ENCODE assay signal across 11 cellular contexts in genomic region chr5:149151717-149152116, GRCh38. TPM values are rescaled to one million over a fixed set of nuclear protein-coding genes. Genes with fewer than 3 reads are reported as not detected.
DNase-seq lines count a peak whose midpoint lies in the region; ATAC-seq, FAIRE-seq and TF ChIP-seq lines count a peak whose summit lies in the region.
"Had no signal": no experiment of that assay in that cellular context is flagged by ENCODE, and none has a peak within 500 bp of the region (broad histone marks: within the 10 kb centered on the region; RNA-seq: fewer than 3 reads in every experiment).

No MANE protein-coding gene starts in this region.

- DNase-seq in A549 (ENCODE audit: low read depth in 1 of 2, low spot score in 1 of 2), result peak in 1 of 2 experiments; percentile 29
- DNase-seq in HCEC 1CT, result peak; percentile 63
- DNase-seq in breast epithelium (ENCODE audit: low spot score in 2 of 2), result no peak
- peak; percentile 39 for DNase-seq in kidney tubule cell (ENCODE audit: low spot score)
- DNase-seq in immature natural killer cell, result no peak
- DNase-seq in 8988T, result no peak
- DNase-seq in epidermal melanocyte (ENCODE audit: insufficient read length, low spot score), result no peak
- DNase-seq: activated naive CD4-positive, alpha-beta T cell treated with Interleukin-2 at 50 U/mL for 16 hours; CD8-positive, alpha-beta T cell; NCI-H1694 had no signal

- H3K4me1 ChIP-seq in A549, result peaks cover 23% of the 10 kb centered on the region
- no peaks in the 10 kb centered on the region for H3K4me1 ChIP-seq in breast epithelium

- H3K27me3 ChIP-seq in breast epithelium, result no peaks in the 10 kb centered on the region

- H3K4me3 ChIP-seq in A549 (no peak overlapping the region), breast epithelium (no peak overlapping the region)

- TF ChIP-seq CTCF in A549 (IDR thresholded peaks at IDR 0.05), result peak; percentile 20; the same call in 2 of the 3 replicates
- peak in 1 of 3 donors; percentile 10 for TF ChIP-seq CTCF in breast epithelium (IDR thresholded peaks at IDR 0.05)

- H3K9me3 ChIP-seq in A549 (0 out of 3 replicates have a peak, but pooled peaks cover 3% of the 10 kb centered on the region), breast epithelium (no peaks in the 10 kb centered on the region)

- H3K27ac ChIP-seq in A549, result peak overlapping the region; percentile 41 to 61; a peak in 4 of 6 replicates
- H3K27ac ChIP-seq in breast epithelium, result peak overlapping the region; percentile 50 to 86

- no peaks in the 10 kb centered on the region for H3K4me1 Mint-ChIP-seq in immature natural killer cell

- WGBS in A549 (ENCODE audit: missing lambda C conversion rate), result 54% methylated on average over 3 of the region's 3 CpGs

- no peaks in the 10 kb centered on the region for H3K36me3 Mint-ChIP-seq in immature natural killer cell
- H3K36me3 Mint-ChIP-seq: CD8-positive, alpha-beta T cell had no signal

- FAIRE-seq in A549 (lab: Jason Lieb, UNC), result no peak

- no peak for TF ChIP-seq POLR2A in A549 (IDR thresholded peaks at IDR 0.05; ENCODE audit: low read length)
- no peak for TF ChIP-seq POLR2A in breast epithelium (IDR thresholded peaks at IDR 0.05)

- POLR2A ChIA-PET in A549 (lab: Yijun Ruan, JAX), result no interaction called here

- peak; percentile 39 to 54; a peak in 2 of 6 replicates for ATAC-seq in A549
- no peak for ATAC-seq in GM19463 (IDR thresholded peaks at IDR 0.05; ENCODE audit: unreplicated experiment)
- ATAC-seq: CD8-positive, alpha-beta T cell had no signal

- H3K27me3 Mint-ChIP-seq in immature natural killer cell (ENCODE audit: low read depth in 3 of 3), result peaks cover 0 to 2% (median 0%) of the 10 kb centered on the region in 3 donors

- CTCF ChIA-PET in A549 (lab: Yijun Ruan, JAX), result interaction anchor here (0.7 to 8.6 kb wide), 6 partner anchors 10 to 170 kb away, joined by 3 to 59 read pairs (median 3); partner anchors contain the start of gene ABLIM3

- no peaks in the 10 kb centered on the region for H3K36me3 ChIP-seq in breast epithelium

- no peak for TF ChIP-seq EP300 in A549 (IDR thresholded peaks at IDR 0.05)

- H3K27ac Mint-ChIP-seq in immature natural killer cell, result no peak overlapping the region
- H3K27ac Mint-ChIP-seq: CD8-positive, alpha-beta T cell had no signal

- no peak overlapping the region for H3K4me3 Mint-ChIP-seq in immature natural killer cell
- H3K4me3 Mint-ChIP-seq: CD8-positive, alpha-beta T cell had no signal

- H3K9me3 Mint-ChIP-seq in immature natural killer cell, result no peaks in the 10 kb centered on the region
- H3K9me3 Mint-ChIP-seq: CD8-positive, alpha-beta T cell had no signal

- peak overlapping the region; percentile 37; the same call in 2 of the 3 replicates for H3K4me2 ChIP-seq in A549

- TF ChIP-seq RAD21 in A549 (conservative IDR thresholded peaks at IDR 0.05 in 1 of 2, IDR thresholded peaks at IDR 0.05 in 1 of 2), result peak in 1 of 2 experiments; percentile 26; a peak in 1 of 5 replicates

- intact Hi-C loops in breast epithelium (cut with DNase I; ENCODE audit: low total_unique reads), result loop anchor here (10.0 kb wide), 1 partner anchor 73 kb away; no protein-coding TSS in a partner anchor

TF ChIP-seq in A549, 52 proteins besides CTCF, POLR2A, EP300 and RAD21:
- TF ChIP-seq MAZ (IDR thresholded peaks at IDR 0.05; ENCODE audit: borderline replicate concordance, low read depth, low read length) (no peak), ESRRA (IDR thresholded peaks at IDR 0.05; ENCODE audit: borderline replicate concordance, low read length) (no peak), USF2 (IDR thresholded peaks at IDR 0.05) (no peak), SREBF2 (IDR thresholded peaks at IDR 0.05) (no peak), TP53 (CRISPR knock-in tag; IDR thresholded peaks at IDR 0.05) (no peak), FOSB (CRISPR knock-in tag; IDR thresholded peaks at IDR 0.05) (no peak), EHMT2 (IDR thresholded peaks at IDR 0.05; ENCODE audit: low read depth) (no peak), GATA3 (IDR thresholded peaks at IDR 0.05; ENCODE audit: borderline replicate concordance) (no peak), REST (IDR thresholded peaks at IDR 0.05) (no peak)
- TF ChIP-seq, protein P1, sequence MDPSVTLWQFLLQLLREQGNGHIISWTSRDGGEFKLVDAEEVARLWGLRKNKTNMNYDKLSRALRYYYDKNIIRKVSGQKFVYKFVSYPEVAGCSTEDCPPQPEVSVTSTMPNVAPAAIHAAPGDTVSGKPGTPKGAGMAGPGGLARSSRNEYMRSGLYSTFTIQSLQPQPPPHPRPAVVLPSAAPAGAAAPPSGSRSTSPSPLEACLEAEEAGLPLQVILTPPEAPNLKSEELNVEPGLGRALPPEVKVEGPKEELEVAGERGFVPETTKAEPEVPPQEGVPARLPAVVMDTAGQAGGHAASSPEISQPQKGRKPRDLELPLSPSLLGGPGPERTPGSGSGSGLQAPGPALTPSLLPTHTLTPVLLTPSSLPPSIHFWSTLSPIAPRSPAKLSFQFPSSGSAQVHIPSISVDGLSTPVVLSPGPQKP (IDR thresholded peaks at IDR 0.05; ENCODE audit: low read depth, low read length), result no peak
TF ChIP-seq in A549: peak in this region for 0.

RNA-seq across cellular contexts. Expression of gene ABLIM3, which starts 10.4 kb away (rescaled TPM):
- polyA plus RNA-seq in A549 (2011; rRNA removed) (2.7 and 3.5 TPM in 2 replicates), A549 (2017; fragmentation: RNase III; extraction: RNeasy Plus Mini Kit Qiagen cat#74134 plus additional on column Dnase treatment) (3.0 to 4.0 TPM (median 3.6 TPM) in 3 replicates), immature natural killer cell (under 1 TPM in 2 of 3 donors, not detected in 1; 0.21 to 0.30 TPM)
- polyA plus RNA-seq in A549 (2012; cell fraction: cytosol; rRNA removed), result 2.0 and 2.4 TPM in 2 replicates
- polyA plus RNA-seq in A549 (2012; cell fraction: nucleus; rRNA removed), result 3.5 and 4.4 TPM in 2 replicates
- 6.4 and 7.7 TPM in 2 replicates for polyA minus RNA-seq in A549 (2011; rRNA and poly(A)+ RNA removed)
- 10 to 100 TPM; 26.3 to 61.9 (median 57.4) TPM for total RNA-seq in breast epithelium
- total RNA-seq: CD8-positive, alpha-beta T cell had no signal

Comparison
In these comparisons a context has a peak if more than half of its experiments do, and no peak if none do; other contexts are left out.
1. DNase-seq: peak in HCEC 1CT (single experiment) and kidney tubule cell (single experiment); none in breast epithelium (0 of 2), immature natural killer cell (0 of 3), 8988T (single experiment) and epidermal melanocyte (single experiment).